In genomic region chr17:76523084-76524037, GRCh38 we compare ENCODE assay signal across 8 cellular contexts. TPM values are rescaled to one million over a fixed set of nuclear protein-coding genes. Genes with fewer than 3 reads are reported as not detected.
DNase-seq lines count a peak whose midpoint lies in the region; ATAC-seq and TF ChIP-seq lines count a peak whose summit lies in the region.

No MANE protein-coding gene starts in this region.

- ATAC-seq in GM19035 (IDR thresholded peaks at IDR 0.05; ENCODE audit: unreplicated experiment) (peak; percentile 56), left lung (peak; percentile 92), HG03457 (IDR thresholded peaks at IDR 0.05; ENCODE audit: unreplicated experiment) (no peak)
- peak; percentile 80 to 86 for ATAC-seq in activated CD4-positive, CD25-positive, alpha-beta regulatory T cell treated with anti-CD3 and anti-CD28 coated beads, Interleukin-2, amount 50 U/mL, for 24 hours

- TF ChIP-seq CTCF in cardiac fibroblast (IDR thresholded peaks at IDR 0.05; ENCODE audit: low read depth, low read length) = peak; percentile 100
- peak; percentile 99 to 100 for TF ChIP-seq CTCF in left lung (IDR thresholded peaks at IDR 0.05)

- peak; percentile 70 for DNase-seq in ACHN
- peak; percentile 80 to 81 for DNase-seq in NCI-H2081 (lab: John Stamatoyannopoulos, UW)
- DNase-seq in cardiac fibroblast (ENCODE audit: low read depth in 2 of 2) = peak; percentile 57 to 59
- DNase-seq in left lung = peak; percentile 79 to 97
- peak; percentile 70 to 78 for DNase-seq in stimulated activated CD4-positive, alpha-beta T cell treated with anti-CD3 and anti-CD28 coated beads, Interleukin-4, amount 100 ng/mL, for 4 hours

- H3K4me3 ChIP-seq in cardiac fibroblast (replicated peaks in 1 of 2; ENCODE audit: low read depth in 2 of 2, low read length in 2 of 2) (no peak overlapping the region), left lung (no peak overlapping the region)

- no peaks in the 10 kb centered on the region for H3K36me3 ChIP-seq in left lung

- intact Hi-C loops in left lung (cut with DNase I) = no loop called here

- H3K9me3 ChIP-seq in left lung = no peaks in the 10 kb centered on the region

- H3K27ac ChIP-seq in left lung = no peak overlapping the region

- in situ Hi-C loops in ACHN (cut with HindIII; ENCODE audit: low pct_ligation_motif_present, low pct_unique_long_range_greater_than_20kb, low sequenced_read_pairs) = no loop called here

- H3K27me3 ChIP-seq in left lung = peaks cover 0 to 4% of the 10 kb centered on the region in 2 donors

- H3K4me1 ChIP-seq in left lung = peaks cover 26 to 40% of the 10 kb centered on the region in 2 donors

RNA-seq across cellular contexts. Expression of gene CYGB, which starts 14.1 kb away (rescaled TPM):
- 10 to 100 TPM; 10.2 to 13.7 TPM for total RNA-seq in left lung

RNA-seq across cellular contexts. Expression of gene PRCD, which starts 16.5 kb away (rescaled TPM):
- 1 to 10 TPM; 1.3 to 2.9 TPM for total RNA-seq in left lung

RNA-seq across cellular contexts. Expression of gene RHBDF2, which starts 22.1 kb away (rescaled TPM):
- 10 to 100 TPM; 24.9 to 61.7 TPM for total RNA-seq in left lung

RNA-seq across cellular contexts. Expression of gene AANAT, which starts 56.0 kb away (rescaled TPM):
- total RNA-seq in left lung = not detected
